In the genomic region with DNA sequence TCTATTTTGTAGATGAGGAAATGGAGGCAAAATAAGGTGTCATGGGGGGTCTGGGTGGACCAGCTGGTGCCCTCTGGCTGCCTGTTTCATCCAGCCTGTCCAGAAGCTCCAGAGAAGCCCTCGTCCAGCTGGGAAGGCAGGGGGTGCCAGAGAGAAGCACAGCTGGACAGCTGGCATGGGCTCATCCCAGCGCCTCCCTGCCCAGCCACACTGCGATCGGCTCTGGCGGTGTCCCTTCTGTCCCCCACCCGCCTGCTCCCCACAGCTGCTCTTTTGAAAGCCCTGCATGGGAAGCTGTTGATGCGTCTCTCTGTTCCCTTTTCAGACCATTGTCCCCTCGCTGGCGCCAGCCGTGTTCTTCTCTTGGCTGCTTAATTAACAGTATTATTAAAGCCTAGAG, we compare ENCODE assay signal across 14 cellular contexts.
DNase-seq lines count a peak whose midpoint lies in the region; ATAC-seq lines count a peak whose summit lies in the region.
"Had no signal": no experiment of that assay in that cellular context is flagged by ENCODE, and none has a peak within 500 bp of the region (broad histone marks: within the 10 kb centered on the region; RNA-seq: fewer than 3 reads in every experiment).

No MANE protein-coding gene starts in this region.

- H3K27me3 ChIP-seq in skeletal muscle satellite cell (ENCODE audit: control insufficient read depth, insufficient read depth, low read length) = peaks cover 1% of the 10 kb centered on the region

- peak; percentile 6 for DNase-seq in NCI-H2227 (lab: John Stamatoyannopoulos, UW; ENCODE audit: unreplicated experiment)
- no peak for DNase-seq in NCI-H2227 treated with DMSO at 0.1 percent for 48 hours (lab: John Stamatoyannopoulos, UW)
- peak in 48 of 51 donors; percentile 10 to 91 (median 72) for DNase-seq in hypothalamus (lab: John Stamatoyannopoulos, UW)
- DNase-seq: 8988T; activated naive CD8-positive, alpha-beta T cell treated with anti-CD3 and anti-CD28 coated beads, Interleukin-2, amount 10 ng/mL, durations not matched to agents 7 days and 5 days; erythroblast; GOT3 had no signal

- H3K9me3 ChIP-seq in skeletal muscle satellite cell (replicated peaks; ENCODE audit: low read length) = no peaks in the 10 kb centered on the region
- H3K9me3 ChIP-seq: left lung had no signal

- no peak overlapping the region for H3K4me3 ChIP-seq in skeletal muscle satellite cell (ENCODE audit: low read length)
- H3K4me3 ChIP-seq: left lung had no signal

- peak overlapping the region; percentile 74 for H3K27ac ChIP-seq in angular gyrus (ENCODE audit: low read depth, low read length)

- no peaks in the 10 kb centered on the region for H3K36me3 ChIP-seq in skeletal muscle satellite cell (ENCODE audit: insufficient read depth, low read length)
- H3K36me3 ChIP-seq: left lung had no signal

- peak overlapping the region; percentile 18 for H3K4me2 ChIP-seq in skeletal muscle satellite cell (ENCODE audit: low read length)

- ATAC-seq in GM18858 (IDR thresholded peaks at IDR 0.05; ENCODE audit: unreplicated experiment) (no peak), GM19467 (IDR thresholded peaks at IDR 0.05; ENCODE audit: unreplicated experiment) (no peak), HG03280 (IDR thresholded peaks at IDR 0.05; ENCODE audit: unreplicated experiment) (no peak)
- ATAC-seq: left lung, right cardiac atrium had no signal

- no peak overlapping the region for H3K9ac ChIP-seq in skeletal muscle satellite cell (ENCODE audit: low read depth, low read length)

- H3K4me1 ChIP-seq in skeletal muscle satellite cell (ENCODE audit: control insufficient read depth, insufficient read depth, low read length) = peaks cover 12% of the 10 kb centered on the region
